ENCODE assay signal across 8 cellular contexts in the genomic region with DNA sequence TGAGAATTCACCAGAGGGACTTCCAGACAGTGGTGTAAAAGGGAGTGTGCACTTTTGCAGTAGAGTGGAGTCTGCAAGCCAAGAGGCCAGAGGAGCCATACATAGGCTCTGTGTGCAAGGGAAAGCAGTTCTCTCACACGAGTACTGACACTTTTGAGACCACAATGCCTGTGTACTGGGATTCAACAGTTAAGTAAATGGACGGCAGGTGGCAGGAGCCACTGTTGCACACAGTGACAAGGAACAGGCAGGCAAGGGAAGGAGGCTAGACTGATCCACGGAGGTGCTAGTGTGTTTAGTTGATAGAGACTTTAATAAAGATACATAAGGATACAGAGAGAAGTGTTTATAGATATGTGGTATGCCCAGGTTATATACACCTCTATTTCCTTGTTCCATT.
DNase-seq lines count a peak whose midpoint lies in the region; ATAC-seq and TF ChIP-seq lines count a peak whose summit lies in the region.

No MANE protein-coding gene starts in this region.

- POLR2A ChIA-PET in AG04450 (lab: Yijun Ruan, JAX) (interaction anchor here (1.1 to 1.4 kb wide), 2 partner anchors 12 to 64 kb away, joined by 4 to 8 read pairs; no protein-coding TSS in a partner anchor), HEK293 (lab: Yijun Ruan, JAX) (no interaction called here)

- peaks cover 8% of the 10 kb centered on the region for H3K4me1 ChIP-seq in HEK293 (ENCODE audit: control insufficient read depth, insufficient read depth, low read length)
- peaks cover 8 to 30% of the 10 kb centered on the region in 2 donors for H3K4me1 ChIP-seq in breast epithelium
- H3K4me1 ChIP-seq in lower lobe of right lung: peaks cover 76% of the 10 kb centered on the region

- H3K36me3 ChIP-seq in HEK293 (ENCODE audit: control insufficient read depth in 2 of 2, insufficient read depth in 1 of 2, low read length in 2 of 2) (peaks cover 0 to 19% of the 10 kb centered on the region in 2 experiments; a peak in 1 of 3 replicates), breast epithelium (no peaks in the 10 kb centered on the region), lower lobe of right lung (no peaks in the 10 kb centered on the region), MG63 (no peaks in the 10 kb centered on the region)

- CTCF ChIA-PET in AG04450 (lab: Charles Lee) (interaction anchor here (0.8 to 1.0 kb wide), 2 partner anchors 11 to 15 kb away, joined by 3 read pairs; no protein-coding TSS in a partner anchor), HEK293 (lab: Yijun Ruan, JAX) (interaction anchor here (1.2 kb wide), 1 partner anchor 63 kb away, joined by 3 read pairs; no protein-coding TSS in a partner anchor)

- H3K27ac ChIP-seq in AG04450 (ENCODE audit: low read depth, low read length) (peak overlapping the region; percentile 77), HEK293 (ENCODE audit: extremely low read depth, low read depth, low read length) (no peak overlapping the region), breast epithelium (peak overlapping the region; percentile 67 to 79), lower lobe of right lung (peak overlapping the region; percentile 73)

- H3K27me3 ChIP-seq in AG04450 (ENCODE audit: control insufficient read depth, insufficient read depth, low read length) (no peaks in the 10 kb centered on the region), breast epithelium (no peaks in the 10 kb centered on the region), lower lobe of right lung (ENCODE audit: low read depth) (no peaks in the 10 kb centered on the region), MG63 (no peaks in the 10 kb centered on the region)

- TF ChIP-seq CTCF in AG04450 (IDR thresholded peaks at IDR 0.05; ENCODE audit: low read depth, low read length): 0 out of 2 replicates have a peak, but pooled peaks have one; percentile 7
- TF ChIP-seq CTCF in HEK293 (tag by site-specific recombination; IDR thresholded peaks at IDR 0.05): no peak
- TF ChIP-seq CTCF in breast epithelium (IDR thresholded peaks at IDR 0.05): no peak
- TF ChIP-seq CTCF in lower lobe of right lung (IDR thresholded peaks at IDR 0.05): peak; percentile 12

- H3K9me3 ChIP-seq in AG04450 (ENCODE audit: control insufficient read depth, insufficient read depth, low read length) (no peaks in the 10 kb centered on the region; the same call in 1 of the 2 replicates), HEK293 (ENCODE audit: control insufficient read depth, insufficient read depth, low read depth, low read length) (no peaks in the 10 kb centered on the region), breast epithelium (no peaks in the 10 kb centered on the region), lower lobe of right lung (no peaks in the 10 kb centered on the region), MG63 (no peaks in the 10 kb centered on the region)

- DNase-seq in AG04450 (ENCODE audit: low read depth, low spot score): no peak
- no peak for DNase-seq in breast epithelium (ENCODE audit: low spot score in 2 of 2)
- DNase-seq in lower lobe of right lung: no peak
- DNase-seq in MG63: no peak
- DNase-seq in NCI-H2171 treated with DMSO at 0.1 percent for 48 hours (lab: John Stamatoyannopoulos, UW): no peak
- DNase-seq in NCI-H446 treated with DMSO at 0.1 percent for 48 hours (lab: John Stamatoyannopoulos, UW): no peak

- intact Hi-C loops in breast epithelium (cut with DNase I; ENCODE audit: low total_unique reads) (no loop called here), lower lobe of right lung (cut with DNase I) (no loop called here)

- no peak for TF ChIP-seq POLR2A in breast epithelium (IDR thresholded peaks at IDR 0.05)

- ATAC-seq in lower lobe of right lung: peak; percentile 16 to 41
- ATAC-seq in HG02885 (IDR thresholded peaks at IDR 0.05; ENCODE audit: poor library complexity, unreplicated experiment): no peak

- H3K4me3 ChIP-seq in AG04450 (ENCODE audit: low read depth, low read length) (no peak overlapping the region), HEK293 (ENCODE audit: low read depth, low read length) (no peak overlapping the region), breast epithelium (no peak overlapping the region), lower lobe of right lung (no peak overlapping the region), MG63 (no peak overlapping the region)

TF ChIP-seq in HEK293, 187 proteins besides CTCF, POLR2A, EP300 and RAD21:
- TF ChIP-seq ZNF302 (tag by site-specific recombination; IDR thresholded peaks at IDR 0.05; ENCODE audit: low read depth): no peak
- TF ChIP-seq ZNF354C (tag by site-specific recombination; IDR thresholded peaks at IDR 0.05; ENCODE audit: borderline replicate concordance, low read depth): no peak
- TF ChIP-seq SCRT2 (tag by site-specific recombination; IDR thresholded peaks at IDR 0.05): 0 out of 2 replicates have a peak, but pooled peaks have one; percentile 42
- TF ChIP-seq BCL11A (tag by site-specific recombination; IDR thresholded peaks at IDR 0.05; ENCODE audit: low read depth): no peak
TF ChIP-seq in HEK293: peak in this region for 1.

Comparison
In these comparisons a context has a peak if more than half of its experiments do, and no peak if none do; other contexts are left out.
1. CTCF ChIP-seq: peak in AG04450 (single experiment) and lower lobe of right lung (single experiment); none in HEK293 (single experiment) and breast epithelium (0 of 3).